In the genomic region with DNA sequence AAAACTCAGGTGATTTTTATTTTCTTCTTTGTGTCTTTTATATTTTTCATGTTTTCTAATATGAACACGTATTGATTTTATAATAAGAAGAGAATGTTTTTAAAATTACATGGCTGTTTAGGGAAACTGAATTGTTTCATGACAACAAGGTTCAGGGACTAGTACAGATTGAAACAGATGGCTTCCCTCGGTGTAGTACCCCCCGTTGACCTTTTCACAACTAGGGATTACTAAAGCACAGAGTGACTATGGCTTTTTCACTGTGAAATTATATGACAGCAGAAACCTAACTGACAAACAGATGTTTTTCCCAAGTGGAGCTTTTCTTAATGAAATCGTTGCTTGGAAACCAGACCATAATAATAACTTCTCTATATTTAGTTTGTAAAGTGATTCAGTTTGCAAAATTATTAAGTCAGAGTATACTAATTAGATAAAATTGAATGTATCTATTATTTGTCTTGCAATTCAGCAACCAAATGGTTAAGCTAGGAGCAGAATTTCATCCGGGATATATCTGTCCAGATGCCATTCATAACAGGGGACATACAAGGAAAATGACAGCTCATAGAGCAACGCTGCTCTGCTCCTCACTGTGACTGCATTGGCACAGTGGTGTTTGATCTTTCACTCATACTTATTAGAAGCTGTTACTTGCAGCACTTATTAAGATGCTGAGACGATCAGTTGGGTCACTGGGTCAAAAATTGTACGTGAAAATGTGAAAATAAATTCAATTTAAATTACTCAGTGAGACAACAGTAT, we compare ENCODE assay signal across 22 cellular contexts.
DNase-seq lines count a peak whose midpoint lies in the region; ATAC-seq and TF ChIP-seq lines count a peak whose summit lies in the region.
"Had no signal": no experiment of that assay in that cellular context is flagged by ENCODE, and none has a peak within 500 bp of the region (broad histone marks: within the 10 kb centered on the region; RNA-seq: fewer than 3 reads in every experiment).

No MANE protein-coding gene starts in this region.

- TF ChIP-seq CTCF in neural progenitor cell (IDR thresholded peaks at IDR 0.05) (no peak), spleen (IDR thresholded peaks at IDR 0.05 in 8 of 11, conservative IDR thresholded peaks at IDR 0.05 in 3 of 11) (no peak)

- H3K79me2 ChIP-seq in neural progenitor cell (ENCODE audit: low read depth) = no peaks in the 10 kb centered on the region
- H3K79me2 ChIP-seq: hepatocyte had no signal

- H3K9ac ChIP-seq in neural progenitor cell = no peak overlapping the region

- no peak for TF ChIP-seq POLR2A in spleen (IDR thresholded peaks at IDR 0.05)

- H3K4me3 Mint-ChIP-seq in neural progenitor cell = no peak overlapping the region
- H3K4me3 Mint-ChIP-seq: neural crest cell had no signal

- H3K4me1 ChIP-seq in neural progenitor cell (peaks cover 27% of the 10 kb centered on the region), spleen (no peaks in the 10 kb centered on the region)

- no peaks in the 10 kb centered on the region for H3K9me3 Mint-ChIP-seq in neural progenitor cell
- H3K9me3 Mint-ChIP-seq: activated naive CD4-positive, alpha-beta T cell treated with anti-CD3 and anti-CD28 coated beads, Interleukin-2, amount 50 U/mL, for 72 hours; neural crest cell had no signal

- no peaks in the 10 kb centered on the region for H4K20me1 ChIP-seq in neural progenitor cell (ENCODE audit: low read depth)

- H3F3A ChIP-seq in neural progenitor cell (ENCODE audit: low read depth) = no peaks in the 10 kb centered on the region

- peak overlapping the region; percentile 9 for H3K4me2 ChIP-seq in neural progenitor cell
- H3K4me2 ChIP-seq: hepatocyte had no signal

- ATAC-seq in SK-N-SH treated with all-trans-retinoic acid at 6 μM for 48 hours = peak; percentile 42; the same call in 1 of the 3 replicates
- no peak for ATAC-seq in HG03469 (IDR thresholded peaks at IDR 0.05; ENCODE audit: unreplicated experiment)
- ATAC-seq: activated naive CD4-positive, alpha-beta T cell treated with anti-CD3 and anti-CD28 coated beads, Interleukin-2, amount 50 U/mL, for 72 hours; body of pancreas; GM12878 had no signal

- H3K36me3 Mint-ChIP-seq in neural progenitor cell = no peaks in the 10 kb centered on the region
- H3K36me3 Mint-ChIP-seq: activated naive CD4-positive, alpha-beta T cell treated with anti-CD3 and anti-CD28 coated beads, Interleukin-2, amount 50 U/mL, for 72 hours had no signal

- H3K4me3 ChIP-seq in neural progenitor cell (no peak overlapping the region), spleen (no peak overlapping the region)
- H3K4me3 ChIP-seq: body of pancreas, coronary artery, GM12878, hepatocyte, suprapubic skin had no signal

- no peaks in the 10 kb centered on the region for H3K27me3 ChIP-seq in neural progenitor cell
- H3K27me3 ChIP-seq in spleen (replicated peaks in 1 of 7) = no peaks in the 10 kb centered on the region
- H3K27me3 ChIP-seq: body of pancreas, hepatocyte, suprapubic skin had no signal

- H3K36me3 ChIP-seq in neural progenitor cell (no peaks in the 10 kb centered on the region), spleen (no peaks in the 10 kb centered on the region)
- H3K36me3 ChIP-seq: suprapubic skin had no signal

- peak; percentile 9 for DNase-seq in NOMO-1 treated with DMSO at 0.1 percent for 48 hours (lab: John Stamatoyannopoulos, UW; ENCODE audit: unreplicated experiment)
- DNase-seq in NOMO-1 treated with dmso at 0.1 percent for 144 hours (lab: John Stamatoyannopoulos, UW; ENCODE audit: unreplicated experiment) = no peak
- peak; percentile 20 for DNase-seq in NCI-H2081 treated with DMSO at 0.1 percent for 48 hours (lab: John Stamatoyannopoulos, UW)
- DNase-seq in neural progenitor cell (ENCODE audit: low spot score) = peak; percentile 64
- DNase-seq in spleen = no peak
- no peak for DNase-seq in NCI-H2029 (lab: John Stamatoyannopoulos, UW)
- DNase-seq: activated CD4-positive, CD25-positive, alpha-beta regulatory T cell treated with anti-CD3 and anti-CD28 coated beads, Interleukin-2, amount 50 U/mL, for 72 hours; body of pancreas; Kasumi-1; kidney; mesendoderm; NCI-H1436; NCI-H526 treated with DMSO at 0.1 percent for 48 hours had no signal

- no peak overlapping the region for H3K27ac ChIP-seq in neural progenitor cell
- H3K27ac ChIP-seq in spleen = no peak overlapping the region
- H3K27ac ChIP-seq: body of pancreas, C4-2B, coronary artery, hepatocyte, suprapubic skin had no signal

- intact Hi-C loops in spleen (cut with DNase I; ENCODE audit: low total_unique reads) = no loop called here

- no peaks in the 10 kb centered on the region for H3K9me3 ChIP-seq in neural progenitor cell (ENCODE audit: low read depth)
- no peaks in the 10 kb centered on the region for H3K9me3 ChIP-seq in spleen
- H3K9me3 ChIP-seq: body of pancreas, suprapubic skin had no signal

- H3K27ac Mint-ChIP-seq in neural progenitor cell = peak overlapping the region; percentile 57

- H2AFZ ChIP-seq in neural progenitor cell (replicated peaks) = no peak overlapping the region
- H2AFZ ChIP-seq: hepatocyte had no signal

- peaks cover 33% of the 10 kb centered on the region for H3K4me1 Mint-ChIP-seq in neural progenitor cell
- H3K4me1 Mint-ChIP-seq: neural crest cell had no signal

- WGBS in spleen, 5 donors = 67 to 77% (median 74%) methylated on average over 8 of the region's 8 CpGs

- peaks cover 2% of the 10 kb centered on the region for H3K27me3 Mint-ChIP-seq in neural progenitor cell (ENCODE audit: insufficient read depth, low read depth)

TF ChIP-seq in SK-N-SH treated with all-trans-retinoic acid at 6 μM for 48 hours, 23 proteins besides CTCF, POLR2A, EP300 and RAD21:
- no peak for TF ChIP-seq ZNF70 (CRISPR knock-in tag; IDR thresholded peaks at IDR 0.05)
- TF ChIP-seq CREB5 (CRISPR knock-in tag; IDR thresholded peaks at IDR 0.05; ENCODE audit: low read depth) = no peak
- no peak for TF ChIP-seq TOX (CRISPR knock-in tag; IDR thresholded peaks at IDR 0.05; ENCODE audit: borderline replicate concordance)
- TF ChIP-seq ZFP3 (CRISPR knock-in tag; IDR thresholded peaks at IDR 0.05) = no peak
- no peak for TF ChIP-seq OSR1 (CRISPR knock-in tag; IDR thresholded peaks at IDR 0.05)
- TF ChIP-seq CSDC2 (CRISPR knock-in tag; IDR thresholded peaks at IDR 0.05) = no peak
- no peak for TF ChIP-seq ISL1 (CRISPR knock-in tag; IDR thresholded peaks at IDR 0.05)
- no peak for TF ChIP-seq ESRRG (CRISPR knock-in tag; IDR thresholded peaks at IDR 0.05)
- no peak for TF ChIP-seq ARNTL (CRISPR knock-in tag; IDR thresholded peaks at IDR 0.05; ENCODE audit: borderline replicate concordance, low read depth)
- TF ChIP-seq ZFP30 (CRISPR knock-in tag; IDR thresholded peaks at IDR 0.05) = no peak

Comparison
In these comparisons a context has a peak if more than half of its experiments do, and no peak if none do; other contexts are left out.
1. DNase-seq: peak in NOMO-1 treated with DMSO at 0.1 percent for 48 hours (single experiment), NCI-H2081 treated with DMSO at 0.1 percent for 48 hours (single experiment) and neural progenitor cell (single experiment); none in NOMO-1 treated with dmso at 0.1 percent for 144 hours (single experiment), spleen (single experiment) and NCI-H2029 (single experiment).